Comparison of ENCODE assay signal across 1 cellular context in genomic region chr1:160446945-160447600, GRCh38.
TF ChIP-seq lines count a peak whose summit lies in the region.

No MANE protein-coding gene starts in this region.

TF ChIP-seq in HepG2, 621 proteins besides CTCF, POLR2A, EP300 and RAD21:
- TF ChIP-seq ZNF7 (CRISPR knock-in tag; IDR thresholded peaks at IDR 0.05) (no peak), SRF (IDR thresholded peaks at IDR 0.05; ENCODE audit: low read depth, low read length) (no peak), NBN (conservative IDR thresholded peaks at IDR 0.05) (no peak), ZNF558 (CRISPR knock-in tag; IDR thresholded peaks at IDR 0.05; ENCODE audit: borderline replicate concordance) (no peak), ZNF264 (CRISPR knock-in tag; IDR thresholded peaks at IDR 0.05) (no peak)
- TF ChIP-seq, protein P1, sequence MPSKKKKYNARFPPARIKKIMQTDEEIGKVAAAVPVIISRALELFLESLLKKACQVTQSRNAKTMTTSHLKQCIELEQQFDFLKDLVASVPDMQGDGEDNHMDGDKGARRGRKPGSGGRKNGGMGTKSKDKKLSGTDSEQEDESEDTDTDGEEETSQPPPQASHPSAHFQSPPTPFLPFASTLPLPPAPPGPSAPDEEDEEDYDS (CRISPR knock-in tag; IDR thresholded peaks at IDR 0.05), result no peak
